ENCODE assay signal across 25 cellular contexts in the genomic region with DNA sequence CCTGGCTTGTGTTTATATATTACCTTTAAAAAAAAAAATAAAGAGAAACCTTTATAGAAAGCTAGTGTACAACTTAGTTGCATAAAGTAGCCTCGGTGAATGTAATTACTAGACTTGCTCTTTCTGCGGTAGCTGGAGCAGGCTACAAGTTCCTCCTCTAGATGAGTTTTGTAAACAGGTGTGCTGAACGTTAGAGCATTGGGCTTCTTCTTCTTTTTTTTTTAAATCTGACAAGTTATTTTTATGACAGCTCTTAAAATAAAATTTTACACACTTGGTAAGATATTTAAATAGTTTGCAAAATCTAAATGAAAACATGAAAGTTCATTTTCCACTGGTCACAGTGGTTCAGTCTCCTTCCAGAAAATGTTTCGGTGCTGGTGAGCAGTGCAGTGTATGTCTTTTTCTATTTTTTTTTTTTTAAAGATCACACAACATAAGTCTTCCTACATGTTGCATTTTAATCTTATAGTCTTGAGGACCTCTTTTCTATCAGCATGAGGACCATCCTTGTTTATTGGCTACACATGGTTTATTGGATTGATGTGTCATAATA. TPM values are rescaled to one million over a fixed set of nuclear protein-coding genes. Genes with fewer than 3 reads are reported as not detected.
"Had no signal": no experiment of that assay in that cellular context is flagged by ENCODE, and none has a peak within 500 bp of the region (broad histone marks: within the 10 kb centered on the region; RNA-seq: fewer than 3 reads in every experiment).

No MANE protein-coding gene starts in this region.

- H3K4me3 ChIP-seq: ascending aorta, colonic mucosa, stomach had no signal

- H3K9me3 Mint-ChIP-seq: activated naive CD4-positive, alpha-beta T cell treated with anti-CD3 and anti-CD28 coated beads, Interleukin-2, amount 50 U/mL, for 24 hours; activated T-cell treated with anti-CD3 and anti-CD28 coated beads, Interleukin-2, amount 50 U/mL, for 72 hours; central memory CD8-positive, alpha-beta T cell; endodermal cell; T-helper 1 cell treated with Interleukin-12 subunit alpha and Interleukin-12 subunit beta and Interleukin-4 antibody, amounts not matched to agents 30 μg/mL and 1 μg/mL, for 36 hours; type B pancreatic cell had no signal

- H3K27me3 ChIP-seq: ascending aorta, colonic mucosa, stomach had no signal

- H3K4me3 Mint-ChIP-seq: activated naive CD4-positive, alpha-beta T cell treated with anti-CD3 and anti-CD28 coated beads, Interleukin-2, amount 50 U/mL, for 24 hours; activated T-cell treated with anti-CD3 and anti-CD28 coated beads, Interleukin-2, amount 50 U/mL, for 72 hours; central memory CD8-positive, alpha-beta T cell; endodermal cell; neural crest cell; T-helper 1 cell treated with Interleukin-12 subunit alpha and Interleukin-12 subunit beta and Interleukin-4 antibody, amounts not matched to agents 30 μg/mL and 1 μg/mL, for 36 hours; type B pancreatic cell had no signal

- H3K36me3 ChIP-seq: ascending aorta, colonic mucosa, stomach had no signal

- H3K27me3 Mint-ChIP-seq: activated naive CD4-positive, alpha-beta T cell treated with anti-CD3 and anti-CD28 coated beads, Interleukin-2, amount 50 U/mL, for 24 hours; type B pancreatic cell had no signal

- ATAC-seq: activated CD4-positive, CD25-positive, alpha-beta regulatory T cell treated with anti-CD3 and anti-CD28 coated beads, Interleukin-2, amount 50 U/mL, for 24 hours; activated T-cell treated with anti-CD3 and anti-CD28 coated beads, Interleukin-2, amount 50 U/mL, for 72 hours; left lobe of liver; right cardiac atrium had no signal

- H3K27ac ChIP-seq: ascending aorta, colonic mucosa, epithelial cell of prostate, stomach had no signal

- DNase-seq: activated CD4-positive, alpha-beta T cell treated with anti-CD3 and anti-CD28 coated beads, Interleukin-2, amount 50 U/mL, for 1 hour; activated effector memory CD4-positive, alpha-beta T cell treated with anti-CD3 and anti-CD28 coated beads, Interleukin-2, amount 50 U/mL, for 16 hours; activated T-cell treated with anti-CD3 and anti-CD28 coated beads, Interleukin-2, amount 50 U/mL, for 72 hours; colonic mucosa; endodermal cell; foreskin fibroblast; hypothalamus; right cardiac atrium; stimulated activated CD4-positive, alpha-beta T cell treated with anti-CD3 and anti-CD28 coated beads, Interleukin-2, amount 100 ng/mL, for 48 hours; stomach had no signal

- H3K36me3 Mint-ChIP-seq: type B pancreatic cell had no signal

- H3K27ac Mint-ChIP-seq: activated naive CD4-positive, alpha-beta T cell treated with anti-CD3 and anti-CD28 coated beads, Interleukin-2, amount 50 U/mL, for 24 hours; activated T-cell treated with anti-CD3 and anti-CD28 coated beads, Interleukin-2, amount 50 U/mL, for 72 hours; endodermal cell; T-helper 1 cell treated with Interleukin-12 subunit alpha and Interleukin-12 subunit beta and Interleukin-4 antibody, amounts not matched to agents 30 μg/mL and 1 μg/mL, for 36 hours; type B pancreatic cell had no signal

- H3K4me1 Mint-ChIP-seq: central memory CD8-positive, alpha-beta T cell; endodermal cell; neural crest cell had no signal

- H3K4me1 ChIP-seq: ascending aorta, colonic mucosa, stomach had no signal

RNA-seq across cellular contexts. Expression of a gene that starts 3.0 kb away (rescaled TPM):
- total RNA-seq: ascending aorta, endodermal cell, lung microvascular endothelial cell, myocyte, neural crest cell, posterior vena cava, right cardiac atrium, temporal lobe had no signal
- polyA plus RNA-seq: keratinocyte, right cardiac atrium had no signal

RNA-seq across cellular contexts. Expression of a gene that starts 53.9 kb away (rescaled TPM):
- total RNA-seq: endodermal cell, left lobe of liver, lung microvascular endothelial cell, myocyte, neural crest cell, skeletal muscle tissue, temporal lobe had no signal
- polyA plus RNA-seq: keratinocyte had no signal
